ENCODE assay signal across 15 cellular contexts in the genomic region with DNA sequence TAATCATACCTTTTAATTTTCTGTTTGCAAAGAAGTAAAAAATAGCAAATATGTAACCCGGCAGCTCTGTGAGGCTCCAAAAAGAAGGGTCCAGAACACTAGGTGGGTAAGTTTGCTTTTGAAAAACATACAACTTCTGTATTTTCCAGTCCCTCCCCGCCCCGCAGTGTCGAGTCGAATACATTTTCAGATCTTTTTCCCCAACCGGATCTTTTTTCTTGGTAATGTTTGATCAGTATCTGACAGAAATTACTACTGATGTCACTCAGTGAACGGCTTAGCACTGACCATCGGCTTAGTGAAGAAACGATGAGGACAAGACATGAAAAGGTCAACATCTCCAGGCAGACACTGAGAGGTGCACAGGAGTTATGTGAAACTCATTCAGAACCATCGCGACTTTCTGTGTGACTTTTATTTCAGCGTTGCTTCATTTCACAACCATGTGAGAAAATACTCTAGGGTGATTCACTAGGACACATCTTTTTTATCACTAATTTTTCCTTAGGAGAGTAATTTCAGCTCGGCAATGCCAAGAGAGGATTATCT. TPM values are rescaled to one million over a fixed set of nuclear protein-coding genes. Genes with fewer than 3 reads are reported as not detected.
DNase-seq lines count a peak whose midpoint lies in the region; ATAC-seq lines count a peak whose summit lies in the region.
"Had no signal": no experiment of that assay in that cellular context is flagged by ENCODE, and none has a peak within 500 bp of the region (broad histone marks: within the 10 kb centered on the region; RNA-seq: fewer than 3 reads in every experiment).

No MANE protein-coding gene starts in this region.

- H3K4me3 Mint-ChIP-seq in activated naive CD4-positive, alpha-beta T cell treated with anti-CD3 and anti-CD28 coated beads, Interleukin-2, amount 50 U/mL, for 24 hours: peak overlapping the region; percentile 42
- H3K4me3 Mint-ChIP-seq in activated naive CD4-positive, alpha-beta T cell treated with anti-CD3 and anti-CD28 coated beads for 36 hours: no peak overlapping the region

- CTCF ChIA-PET in activated naive CD4-positive, alpha-beta T cell treated with anti-CD3 and anti-CD28 coated beads for 36 hours (lab: Charles Lee): interaction anchor here (0.8 kb wide), 1 partner anchor 12 kb away, joined by 5 read pairs; no protein-coding TSS in a partner anchor

- peaks cover 19% of the 10 kb centered on the region for H3K4me1 Mint-ChIP-seq in activated naive CD4-positive, alpha-beta T cell treated with anti-CD3 and anti-CD28 coated beads, Interleukin-2, amount 50 U/mL, for 24 hours
- H3K4me1 Mint-ChIP-seq in activated naive CD4-positive, alpha-beta T cell treated with anti-CD3 and anti-CD28 coated beads for 36 hours (ENCODE audit: low read depth): peaks cover 9% of the 10 kb centered on the region

- H3K36me3 ChIP-seq in ectodermal cell (ENCODE audit: control insufficient read depth, insufficient read depth, low read length): no peaks in the 10 kb centered on the region
- no peaks in the 10 kb centered on the region for H3K36me3 ChIP-seq in mucosa of rectum (ENCODE audit: control insufficient read depth in 2 of 2, insufficient read depth in 2 of 2, low read length in 2 of 2)
- H3K36me3 ChIP-seq in urinary bladder (ENCODE audit: insufficient read depth): no peaks in the 10 kb centered on the region

- H3K9me3 ChIP-seq in ectodermal cell (ENCODE audit: control insufficient read depth, low read length) (no peaks in the 10 kb centered on the region), mucosa of rectum (ENCODE audit: control insufficient read depth in 2 of 2, low read length in 2 of 2) (no peaks in the 10 kb centered on the region)
- H3K9me3 ChIP-seq: MG63 had no signal

- H3K27ac ChIP-seq in ectodermal cell (ENCODE audit: insufficient read depth, low read depth, low read length, poor library complexity, severe bottlenecking) (no peak overlapping the region), mucosa of rectum (ENCODE audit: low read depth in 2 of 2, low read length in 2 of 2) (no peak overlapping the region), urinary bladder (ENCODE audit: low read depth) (no peak overlapping the region)

- H3K36me3 Mint-ChIP-seq in activated naive CD4-positive, alpha-beta T cell treated with anti-CD3 and anti-CD28 coated beads, Interleukin-2, amount 50 U/mL, for 24 hours: peaks cover 27% of the 10 kb centered on the region
- peaks cover 11% of the 10 kb centered on the region for H3K36me3 Mint-ChIP-seq in activated naive CD4-positive, alpha-beta T cell treated with anti-CD3 and anti-CD28 coated beads for 36 hours (ENCODE audit: low read depth)

- intact Hi-C loops in activated naive CD4-positive, alpha-beta T cell treated with anti-CD3 and anti-CD28 coated beads for 36 hours (cut with micrococcal nuclease): no loop called here

- WGBS in ectodermal cell, 2 experiments: 4 to 5% methylated on average over 13 of the region's 13 CpGs
- WGBS in urinary bladder: 83% methylated on average over 13 of the region's 13 CpGs

- no peak for ATAC-seq in HG03457 (IDR thresholded peaks at IDR 0.05; ENCODE audit: unreplicated experiment)
- ATAC-seq in HG03280 (IDR thresholded peaks at IDR 0.05; ENCODE audit: unreplicated experiment): no peak

- H3K4me1 ChIP-seq in ectodermal cell (ENCODE audit: control insufficient read depth, insufficient read depth, low read length): peaks cover 3% of the 10 kb centered on the region
- peaks cover 8 to 11% of the 10 kb centered on the region in 2 donors for H3K4me1 ChIP-seq in mucosa of rectum (ENCODE audit: control insufficient read depth in 2 of 2, insufficient read depth in 2 of 2, low read length in 2 of 2)
- peaks cover 3% of the 10 kb centered on the region for H3K4me1 ChIP-seq in urinary bladder (ENCODE audit: insufficient read depth)

- no peaks in the 10 kb centered on the region for H3K9me3 Mint-ChIP-seq in activated naive CD4-positive, alpha-beta T cell treated with anti-CD3 and anti-CD28 coated beads, Interleukin-2, amount 50 U/mL, for 24 hours
- H3K9me3 Mint-ChIP-seq in activated naive CD4-positive, alpha-beta T cell treated with anti-CD3 and anti-CD28 coated beads for 36 hours: no peaks in the 10 kb centered on the region
- H3K9me3 Mint-ChIP-seq: memory B cell had no signal

- H3K4me3 ChIP-seq in ectodermal cell (ENCODE audit: insufficient read depth, low read depth, low read length) (peak overlapping the region; percentile 34), mucosa of rectum (ENCODE audit: low read length in 2 of 2) (peak overlapping the region; percentile 67 to 78), urinary bladder (ENCODE audit: low read depth, low read length) (peak overlapping the region; percentile 44)

- peaks cover 31% of the 10 kb centered on the region for H3K27me3 Mint-ChIP-seq in activated naive CD4-positive, alpha-beta T cell treated with anti-CD3 and anti-CD28 coated beads, Interleukin-2, amount 50 U/mL, for 24 hours
- peaks cover 47% of the 10 kb centered on the region for H3K27me3 Mint-ChIP-seq in activated naive CD4-positive, alpha-beta T cell treated with anti-CD3 and anti-CD28 coated beads for 36 hours (ENCODE audit: low read depth)

- H3K27ac Mint-ChIP-seq in activated naive CD4-positive, alpha-beta T cell treated with anti-CD3 and anti-CD28 coated beads, Interleukin-2, amount 50 U/mL, for 24 hours: no peak overlapping the region
- no peak overlapping the region for H3K27ac Mint-ChIP-seq in activated naive CD4-positive, alpha-beta T cell treated with anti-CD3 and anti-CD28 coated beads for 36 hours
- H3K27ac Mint-ChIP-seq: memory B cell had no signal

- peak overlapping the region in 1 of 2 donors; percentile 85 for H3K9ac ChIP-seq in mucosa of rectum (ENCODE audit: low read depth in 1 of 2, low read length in 2 of 2)

- H3K27me3 ChIP-seq in ectodermal cell (ENCODE audit: control insufficient read depth, insufficient read depth, low read length, poor library complexity, severe bottlenecking): peaks cover 86% of the 10 kb centered on the region
- peaks cover 26 to 32% of the 10 kb centered on the region in 2 donors for H3K27me3 ChIP-seq in mucosa of rectum (ENCODE audit: control insufficient read depth in 2 of 2, insufficient read depth in 2 of 2, low read length in 2 of 2)
- H3K27me3 ChIP-seq: MG63 had no signal

- no peak for DNase-seq in activated naive CD4-positive, alpha-beta T cell treated with anti-CD3 and anti-CD28 coated beads for 36 hours
- no peak for DNase-seq in activated effector memory CD4-positive, alpha-beta T cell treated with anti-CD3 and anti-CD28 coated beads, Interleukin-2, amount 50 U/mL, for 16 hours
- DNase-seq: 8988T; activated CD8-positive, alpha-beta memory T cell treated with anti-CD3 and anti-CD28 coated beads for 24 hours; MG63; NCI-H446 treated with DMSO at 0.1 percent for 48 hours; RPMI8226; T-helper 9 cell had no signal

RNA-seq across cellular contexts. Expression of gene ISL2, which starts 11.0 kb away (rescaled TPM):
- not detected for total RNA-seq in activated naive CD4-positive, alpha-beta T cell treated with anti-CD3 and anti-CD28 coated beads for 36 hours
- polyA plus RNA-seq in ectodermal cell (2013, experiment 1 of 4): not detected
- polyA plus RNA-seq in ectodermal cell (2013, experiment 2 of 4): 0.25 TPM
- not detected for polyA plus RNA-seq in ectodermal cell (2013, experiment 3 of 4)
- polyA plus RNA-seq in ectodermal cell (2013, experiment 4 of 4): 0.16 TPM
- 1.5 TPM for total RNA-seq in urinary bladder
- not detected for polyA plus RNA-seq in urinary bladder

RNA-seq across cellular contexts. Expression of gene ETFA, which starts 36.3 kb away (rescaled TPM):
- total RNA-seq in activated naive CD4-positive, alpha-beta T cell treated with anti-CD3 and anti-CD28 coated beads for 36 hours: 100 to 1,000 TPM; 158 to 166 TPM
- 119 TPM for polyA plus RNA-seq in ectodermal cell (2013, experiment 1 of 4)
- polyA plus RNA-seq in ectodermal cell (2013, experiment 2 of 4): 116 TPM
- 102 TPM for polyA plus RNA-seq in ectodermal cell (2013, experiment 3 of 4)
- 110 TPM for polyA plus RNA-seq in ectodermal cell (2013, experiment 4 of 4)
- total RNA-seq in urinary bladder: 117 TPM
- 99.8 TPM for polyA plus RNA-seq in urinary bladder
